In the genomic region with DNA sequence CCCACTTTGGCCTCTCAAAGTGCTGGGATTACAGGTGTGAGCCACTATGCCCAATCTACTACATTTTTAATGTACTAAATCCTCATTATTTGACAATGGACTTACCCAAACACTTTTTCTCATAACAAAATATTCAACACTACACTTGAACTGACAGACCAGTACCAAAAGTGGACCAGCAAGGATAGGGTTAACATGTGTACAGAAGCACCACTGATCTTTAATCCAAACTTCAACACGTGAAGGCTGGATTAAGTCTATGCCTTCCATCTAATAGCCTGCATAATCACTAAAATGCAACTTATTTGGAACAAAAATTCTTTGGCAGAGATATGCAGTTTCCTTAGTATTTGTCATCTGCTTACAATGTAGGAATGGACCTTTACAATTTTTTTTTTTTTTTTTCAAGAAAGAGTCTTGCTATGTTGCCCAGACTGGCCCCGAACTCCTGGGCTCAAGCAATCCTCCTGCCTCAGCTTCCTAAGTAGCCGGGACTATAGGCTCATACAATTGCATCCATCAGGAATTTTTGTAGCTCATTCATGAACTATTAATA, we compare ENCODE assay signal across 29 cellular contexts.
A peak's percentile ranks its signal among the peaks of the same experiment; 100 is the strongest.
DNase-seq lines count a peak whose midpoint lies in the region; ATAC-seq, FAIRE-seq and TF ChIP-seq lines count a peak whose summit lies in the region.
"Had no signal": no experiment of that assay in that cellular context is flagged by ENCODE, and none has a peak within 500 bp of the region (broad histone marks: within the 10 kb centered on the region; RNA-seq: fewer than 3 reads in every experiment).

No MANE protein-coding gene starts in this region.

- H3K9ac ChIP-seq in HepG2 (ENCODE audit: insufficient read depth, low read depth, low read length) (no peak overlapping the region), mesenchymal stem cell (ENCODE audit: low read length) (peak overlapping the region; percentile 35), colonic mucosa (ENCODE audit: low read depth in 2 of 2, low read length in 2 of 2) (no peak overlapping the region)

- POLR2A ChIA-PET in HepG2 (lab: Yijun Ruan, JAX), result interaction anchor here (1.3 to 10.2 kb wide), 3 partner anchors 45 to 62 kb away, joined by 4 to 312 read pairs (median 6); a partner anchor contains a TSS

- H3K9me3 ChIP-seq in HepG2 (ENCODE audit: low read length) (no peaks in the 10 kb centered on the region), right lobe of liver (no peaks in the 10 kb centered on the region), mesenchymal stem cell (ENCODE audit: control insufficient read depth, low read length) (no peaks in the 10 kb centered on the region), colonic mucosa (no peaks in the 10 kb centered on the region)
- H3K9me3 ChIP-seq: heart right ventricle, pancreas, SJCRH30, testis, vagina had no signal

- H3K27me3 Mint-ChIP-seq in chondrocyte (ENCODE audit: low read depth), result no peaks in the 10 kb centered on the region
- no peaks in the 10 kb centered on the region for H3K27me3 Mint-ChIP-seq in Calu3 (ENCODE audit: unreplicated experiment)
- H3K27me3 Mint-ChIP-seq: activated naive CD8-positive, alpha-beta T cell; CD4-positive, CD25-positive, alpha-beta regulatory T cell had no signal

- no peak overlapping the region for H3K4me3 Mint-ChIP-seq in chondrocyte (ENCODE audit: unreplicated experiment)
- H3K4me3 Mint-ChIP-seq in Calu3 (ENCODE audit: low read depth, unreplicated experiment), result no peak overlapping the region
- H3K4me3 Mint-ChIP-seq: activated CD4-positive, alpha-beta memory T cell treated with anti-CD3 and anti-CD28 coated beads, Interleukin-2, amount 10 ng/mL, durations not matched to agents 7 days and 5 days; activated naive CD8-positive, alpha-beta T cell; CD4-positive, CD25-positive, alpha-beta regulatory T cell had no signal

- no peak overlapping the region for H3K4ac ChIP-seq in mesenchymal stem cell (ENCODE audit: low read depth in 1 of 2, low read length in 2 of 2)

- TF ChIP-seq RAD21 in HepG2 (CRISPR knock-in tag; IDR thresholded peaks at IDR 0.05), result no peak

- FAIRE-seq in HepG2 (lab: Jason Lieb, UNC), result no peak
- FAIRE-seq: H54, K562, pancreas had no signal

- CTCF ChIA-PET in HepG2 (lab: Yijun Ruan, JAX; ENCODE audit: low intra/inter-chr PET ratio, low total read pairs), result no interaction called here
- CTCF ChIA-PET in Calu3 (lab: Charles Lee), result no interaction called here

- no peaks in the 10 kb centered on the region for H3K79me2 ChIP-seq in HepG2 (ENCODE audit: insufficient read depth, low read length)

- H3K27me3 ChIP-seq in HepG2 (ENCODE audit: control insufficient read depth in 1 of 2, insufficient read depth in 2 of 2, low read length in 2 of 2), result no peaks in the 10 kb centered on the region
- no peaks in the 10 kb centered on the region for H3K27me3 ChIP-seq in right lobe of liver
- no peaks in the 10 kb centered on the region for H3K27me3 ChIP-seq in mesenchymal stem cell (ENCODE audit: control insufficient read depth in 1 of 2, insufficient read depth in 1 of 2, low read length in 2 of 2)
- H3K27me3 ChIP-seq in colonic mucosa, result no peaks in the 10 kb centered on the region
- H3K27me3 ChIP-seq: pancreas, SJCRH30, testis, vagina had no signal

- in situ Hi-C loops in HepG2 (cut with HindIII; ENCODE audit: extremely low pct_ligation_motif_present, low pct_unique_long_range_greater_than_20kb), result no loop called here

- H2BK12ac ChIP-seq in mesenchymal stem cell (ENCODE audit: low read length in 2 of 2), result no peak overlapping the region

- H2AFZ ChIP-seq in HepG2 (ENCODE audit: low read length) (no peak overlapping the region), mesenchymal stem cell (ENCODE audit: low read depth, low read length) (no peak overlapping the region)

- no peak overlapping the region for H3K18ac ChIP-seq in mesenchymal stem cell (ENCODE audit: low read depth in 1 of 2, low read length in 2 of 2)

- peaks cover 27% of the 10 kb centered on the region for H3K4me1 Mint-ChIP-seq in chondrocyte (ENCODE audit: low read depth)
- H3K4me1 Mint-ChIP-seq in Calu3 (ENCODE audit: low read depth, unreplicated experiment), result peaks cover 35% of the 10 kb centered on the region

- no peak overlapping the region for H3K27ac ChIP-seq in HepG2 (ENCODE audit: extremely low read length, insufficient read depth, low read length)
- no peak overlapping the region for H3K27ac ChIP-seq in right lobe of liver
- no peak overlapping the region for H3K27ac ChIP-seq in mesenchymal stem cell (ENCODE audit: low read length, poor library complexity, severe bottlenecking)
- no peak overlapping the region for H3K27ac ChIP-seq in colonic mucosa
- H3K27ac ChIP-seq: epithelial cell of prostate, pancreas, SJCRH30, vagina had no signal

- H3K36me3 ChIP-seq in HepG2 (replicated peaks in 1 of 2; ENCODE audit: control insufficient read depth in 1 of 2, insufficient read depth in 2 of 2, low read length in 2 of 2) (peaks cover 0 to 2% of the 10 kb centered on the region in 2 experiments; a peak in 1 of 5 replicates), right lobe of liver (peaks cover 0 to 1% (median 0%) of the 10 kb centered on the region in 4 donors), mesenchymal stem cell (ENCODE audit: control insufficient read depth in 1 of 2, insufficient read depth in 2 of 2, low read depth in 1 of 2, low read length in 2 of 2) (peaks cover 9 to 10% of the 10 kb centered on the region in 2 experiments), colonic mucosa (no peaks in the 10 kb centered on the region)
- H3K36me3 ChIP-seq: pancreas, SJCRH30, vagina had no signal

- no peak overlapping the region for H4K8ac ChIP-seq in mesenchymal stem cell (ENCODE audit: low read length)

- WGBS in HepG2 (ENCODE audit: low lambda C conversion rate), result 90% methylated on average over 3 of the region's 3 CpGs
- 46% methylated on average over 3 of the region's 3 CpGs for WGBS in right lobe of liver (ENCODE audit: insufficient coverage, low coverage, low lambda C conversion rate, missing lambda C conversion rate)
- WGBS in mesenchymal stem cell, result 80% methylated on average over 3 of the region's 3 CpGs

- H3K14ac ChIP-seq in mesenchymal stem cell (ENCODE audit: low read length in 2 of 2), result no peak overlapping the region

- ATAC-seq in HepG2 (no peak), right lobe of liver (no peak)
- ATAC-seq: heart right ventricle, K562, pancreas had no signal

- H3K27ac Mint-ChIP-seq in chondrocyte (ENCODE audit: unreplicated experiment) (peak overlapping the region; percentile 74), Calu3 (ENCODE audit: unreplicated experiment) (no peak overlapping the region)
- H3K27ac Mint-ChIP-seq: activated CD4-positive, alpha-beta memory T cell treated with anti-CD3 and anti-CD28 coated beads, Interleukin-2, amount 10 ng/mL, durations not matched to agents 7 days and 5 days; activated naive CD8-positive, alpha-beta T cell; CD4-positive, CD25-positive, alpha-beta regulatory T cell had no signal

- H3K4me2 ChIP-seq in HepG2 (ENCODE audit: low read depth, low read length) (no peak overlapping the region), mesenchymal stem cell (ENCODE audit: low read length, poor library complexity, severe bottlenecking) (no peak overlapping the region)

- no peak for TF ChIP-seq POLR2A in HepG2 (IDR thresholded peaks at IDR 0.05; ENCODE audit: insufficient read depth in 1 of 2, low read depth in 2 of 2, low read length in 2 of 2)
- no peak for TF ChIP-seq POLR2A in right lobe of liver (IDR thresholded peaks at IDR 0.05)

- H2BK120ac ChIP-seq in mesenchymal stem cell (ENCODE audit: low read depth, low read length), result no peak overlapping the region

- TF ChIP-seq EP300 in HepG2 (IDR thresholded peaks at IDR 0.05; ENCODE audit: low read depth in 2 of 2, low read length in 2 of 2) (no peak), HepG2 (CRISPR knock-in tag; IDR thresholded peaks at IDR 0.05; ENCODE audit: borderline replicate concordance) (no peak)

- H4K20me1 ChIP-seq in HepG2 (ENCODE audit: insufficient read depth, low read length), result no peaks in the 10 kb centered on the region

- H3K4me3 ChIP-seq in HepG2 (replicated peaks in 1 of 3; ENCODE audit: insufficient read depth in 1 of 3, low read depth in 2 of 3, low read length in 3 of 3), result no peak overlapping the region
- no peak overlapping the region for H3K4me3 ChIP-seq in right lobe of liver
- no peak overlapping the region for H3K4me3 ChIP-seq in mesenchymal stem cell (ENCODE audit: insufficient read depth in 1 of 2, low read depth in 1 of 2, low read length in 2 of 2)
- no peak overlapping the region for H3K4me3 ChIP-seq in colonic mucosa
- H3K4me3 ChIP-seq: heart right ventricle, K562, pancreas, SJCRH30, testis, vagina had no signal

- no peak overlapping the region for H2BK5ac ChIP-seq in mesenchymal stem cell (ENCODE audit: low read depth, low read length, poor library complexity, severe bottlenecking)

- BruUV-seq in HepG2 (replicated peaks; lab: Mats Ljungman, UMichigan), result no TSS peak
- no TSS peak for BruUV-seq in Calu3 (replicated peaks; lab: Mats Ljungman, UMichigan)

- no peak overlapping the region for H3K23ac ChIP-seq in mesenchymal stem cell (ENCODE audit: low read length in 2 of 2)

- H3K79me1 ChIP-seq in mesenchymal stem cell (replicated peaks; ENCODE audit: low read length, poor library complexity, severe bottlenecking), result peaks cover 18% of the 10 kb centered on the region

- H4K91ac ChIP-seq in mesenchymal stem cell (ENCODE audit: low read length), result no peak overlapping the region

- no peak overlapping the region for H2BK15ac ChIP-seq in mesenchymal stem cell (ENCODE audit: low read depth, poor library complexity, severe bottlenecking)

- intact Hi-C loops in HepG2 (cut with micrococcal nuclease; ENCODE audit: unreplicated experiment) (no loop called here), right lobe of liver (cut with DNase I) (no loop called here), Calu3 (cut with micrococcal nuclease; ENCODE audit: unreplicated experiment) (no loop called here), colonic mucosa (cut with DNase I) (no loop called here)

- H3K4me1 ChIP-seq in HepG2 (ENCODE audit: insufficient read depth, low read length) (peaks cover 51% of the 10 kb centered on the region), right lobe of liver (peaks cover 0 to 11% (median 5%) of the 10 kb centered on the region in 4 donors), mesenchymal stem cell (ENCODE audit: control insufficient read depth, insufficient read depth, low read depth, low read length) (peaks cover 7% of the 10 kb centered on the region), colonic mucosa (no peaks in the 10 kb centered on the region)
- H3K4me1 ChIP-seq: SJCRH30 had no signal

- H3K36me3 Mint-ChIP-seq in chondrocyte (ENCODE audit: low read depth) (peaks cover 7% of the 10 kb centered on the region), Calu3 (ENCODE audit: insufficient read depth, unreplicated experiment) (peaks cover 21% of the 10 kb centered on the region)

- no peaks in the 10 kb centered on the region for H3K9me3 Mint-ChIP-seq in chondrocyte (ENCODE audit: low read depth)
- no peaks in the 10 kb centered on the region for H3K9me3 Mint-ChIP-seq in Calu3 (ENCODE audit: low read depth, unreplicated experiment)
- H3K9me3 Mint-ChIP-seq: activated CD4-positive, alpha-beta memory T cell treated with anti-CD3 and anti-CD28 coated beads, Interleukin-2, amount 10 ng/mL, durations not matched to agents 7 days and 5 days had no signal

- DNase-seq in HepG2 (ENCODE audit: low spot score) (no peak), right lobe of liver (no peak), chondrocyte (ENCODE audit: low spot score) (no peak), mesenchymal stem cell (no peak), Calu3 (no peak), NCI-H1436 treated with DMSO at 0.1 percent for 48 hours (lab: John Stamatoyannopoulos, UW) (no peak), colonic mucosa (no peak)
- DNase-seq in activated CD4-positive, CD25-positive, alpha-beta regulatory T cell treated with anti-CD3 and anti-CD28 coated beads, Interleukin-2, amount 50 U/mL, for 72 hours, result no peak
- DNase-seq: activated CD4-positive, alpha-beta memory T cell treated with anti-CD3 and anti-CD28 coated beads, Interleukin-2, amount 10 ng/mL, durations not matched to agents 7 days and 5 days; activated CD4-positive, CD25-positive, alpha-beta regulatory T cell; activated effector memory CD4-positive, alpha-beta T cell treated with Interleukin-2 at 50 U/mL for 16 hours; CD4-positive, CD25-positive, alpha-beta regulatory T cell; DMS 273 treated with DMSO at 0.1 percent for 48 hours; effector CD8-positive, alpha-beta T cell; foreskin melanocyte; heart right ventricle; mammary epithelial cell; NCI-H2029 treated with DMSO at 0.1 percent for 48 hours; pancreas; retina; SJCRH30; stimulated activated CD4-positive, alpha-beta T cell treated with anti-CD3 and anti-CD28 coated beads, Interleukin-2, amount 100 ng/mL, for 48 hours; T-helper 1 cell; testis had no signal

- TF ChIP-seq CTCF in HepG2 (CRISPR knock-in tag; IDR thresholded peaks at IDR 0.05) (no peak), right lobe of liver (IDR thresholded peaks at IDR 0.05) (no peak), chondrocyte (IDR thresholded peaks at IDR 0.05) (no peak), Calu3 (IDR thresholded peaks at IDR 0.05; ENCODE audit: unreplicated experiment) (no peak), colonic mucosa (IDR thresholded peaks at IDR 0.05) (no peak)

- H2AK5ac ChIP-seq in mesenchymal stem cell (ENCODE audit: low read length, severe bottlenecking), result no peak overlapping the region
